16 cellular contexts compared by ENCODE assay signal in genomic region chr5:54793612-54794436, GRCh38.
DNase-seq lines count a peak whose midpoint lies in the region; ATAC-seq and TF ChIP-seq lines count a peak whose summit lies in the region.
"Had no signal": no experiment of that assay in that cellular context is flagged by ENCODE, and none has a peak within 500 bp of the region (broad histone marks: within the 10 kb centered on the region; RNA-seq: fewer than 3 reads in every experiment).

No MANE protein-coding gene starts in this region.

- peaks cover 8% of the 10 kb centered on the region for H3K27me3 Mint-ChIP-seq in activated naive CD4-positive, alpha-beta T cell treated with anti-CD3 and anti-CD28 coated beads, Interleukin-2, amount 10 ng/mL, durations not matched to agents 7 days and 5 days
- H3K27me3 Mint-ChIP-seq in activated T-cell treated with anti-CD3 and anti-CD28 coated beads, Interleukin-2, amount 50 U/mL, for 72 hours (ENCODE audit: low read depth), result peaks cover 24% of the 10 kb centered on the region

- no peaks in the 10 kb centered on the region for H3K36me3 ChIP-seq in thoracic aorta
- H3K36me3 ChIP-seq: vagina had no signal

- H3K4me1 ChIP-seq in thoracic aorta (ENCODE audit: control insufficient read depth in 1 of 2, low read depth in 2 of 2), result peaks cover 22 to 41% of the 10 kb centered on the region in 2 donors

- H3K27me3 ChIP-seq in thoracic aorta (replicated peaks; ENCODE audit: insufficient read depth), result no peaks in the 10 kb centered on the region
- H3K27me3 ChIP-seq: vagina had no signal

- H3K9me3 Mint-ChIP-seq in activated naive CD4-positive, alpha-beta T cell treated with anti-CD3 and anti-CD28 coated beads, Interleukin-2, amount 10 ng/mL, durations not matched to agents 7 days and 5 days, result peaks cover 19% of the 10 kb centered on the region
- peaks cover 0 to 6% of the 10 kb centered on the region in 2 donors for H3K9me3 Mint-ChIP-seq in activated T-cell treated with anti-CD3 and anti-CD28 coated beads, Interleukin-2, amount 50 U/mL, for 72 hours

- peaks cover 29% of the 10 kb centered on the region for H3K4me1 Mint-ChIP-seq in activated naive CD4-positive, alpha-beta T cell treated with anti-CD3 and anti-CD28 coated beads, Interleukin-2, amount 10 ng/mL, durations not matched to agents 7 days and 5 days
- peaks cover 24% of the 10 kb centered on the region for H3K4me1 Mint-ChIP-seq in activated T-cell treated with anti-CD3 and anti-CD28 coated beads, Interleukin-2, amount 50 U/mL, for 72 hours (ENCODE audit: low read depth)

- CTCF ChIA-PET in activated naive CD4-positive, alpha-beta T cell treated with anti-CD3 and anti-CD28 coated beads, Interleukin-2, amount 10 ng/mL, durations not matched to agents 7 days and 5 days (lab: Charles Lee), result interaction anchor here (1.1 to 1.6 kb wide), 4 partner anchors 9 to 276 kb away, joined by 3 to 6 read pairs (median 3); partner anchors contain the start of gene SNX18

- TF ChIP-seq CTCF in fibroblast of pulmonary artery (IDR thresholded peaks at IDR 0.05; ENCODE audit: low read length, missing control alignments) (no peak), thoracic aorta (IDR thresholded peaks at IDR 0.05) (no peak)

- H3K27ac Mint-ChIP-seq in activated naive CD4-positive, alpha-beta T cell treated with anti-CD3 and anti-CD28 coated beads, Interleukin-2, amount 10 ng/mL, durations not matched to agents 7 days and 5 days, result peak overlapping the region; percentile 72
- H3K27ac Mint-ChIP-seq in activated T-cell treated with anti-CD3 and anti-CD28 coated beads, Interleukin-2, amount 50 U/mL, for 72 hours, result peak overlapping the region; percentile 76

- ATAC-seq in activated T-cell treated with anti-CD3 and anti-CD28 coated beads, Interleukin-2, amount 50 U/mL, for 72 hours (replicated peaks in 1 of 2), result peak; percentile 76 to 82
- ATAC-seq in thoracic aorta (ENCODE audit: insufficient number of reproducible peaks, low FRiP score, low read depth), result no peak
- ATAC-seq: esophagus mucosa had no signal

- no peaks in the 10 kb centered on the region for H3K9me3 ChIP-seq in thoracic aorta
- H3K9me3 ChIP-seq: vagina had no signal

- no peak overlapping the region for H3K4me3 Mint-ChIP-seq in activated naive CD4-positive, alpha-beta T cell treated with anti-CD3 and anti-CD28 coated beads, Interleukin-2, amount 10 ng/mL, durations not matched to agents 7 days and 5 days
- H3K4me3 Mint-ChIP-seq in activated T-cell treated with anti-CD3 and anti-CD28 coated beads, Interleukin-2, amount 50 U/mL, for 72 hours, result peak overlapping the region; percentile 18 to 63

- peak overlapping the region; percentile 54 to 58 for H3K27ac ChIP-seq in thoracic aorta
- H3K27ac ChIP-seq: PC-9, vagina had no signal

- H3K4me3 ChIP-seq in fibroblast of pulmonary artery (replicated peaks; ENCODE audit: low read depth, low read length) (no peak overlapping the region), thoracic aorta (no peak overlapping the region)
- H3K4me3 ChIP-seq: PC-9, vagina had no signal

- H3K36me3 Mint-ChIP-seq in activated naive CD4-positive, alpha-beta T cell treated with anti-CD3 and anti-CD28 coated beads, Interleukin-2, amount 10 ng/mL, durations not matched to agents 7 days and 5 days, result peaks cover 13% of the 10 kb centered on the region
- H3K36me3 Mint-ChIP-seq in activated T-cell treated with anti-CD3 and anti-CD28 coated beads, Interleukin-2, amount 50 U/mL, for 72 hours (ENCODE audit: insufficient read depth in 2 of 2), result peaks cover 2 to 9% of the 10 kb centered on the region in 2 donors

- no peak for DNase-seq in activated naive CD4-positive, alpha-beta T cell treated with anti-CD3 and anti-CD28 coated beads, Interleukin-2, amount 10 ng/mL, durations not matched to agents 7 days and 5 days
- DNase-seq in activated naive CD4-positive, alpha-beta T cell (lab: John Stamatoyannopoulos, UW), result no peak
- DNase-seq in activated T-cell treated with anti-CD3 and anti-CD28 coated beads, Interleukin-2, amount 50 U/mL, for 72 hours, result peak; percentile 21 to 26
- peak; percentile 6 for DNase-seq in fibroblast of pulmonary artery (ENCODE audit: low read depth)
- DNase-seq in thoracic aorta (ENCODE audit: low spot score), result no peak
- DNase-seq in activated gamma-delta T cell (lab: John Stamatoyannopoulos, UW), result no peak
- no peak for DNase-seq in activated effector memory CD4-positive, alpha-beta T cell treated with anti-CD3 and anti-CD28 coated beads, Interleukin-2, amount 50 U/mL, for 16 hours
- DNase-seq in AML-193 (lab: John Stamatoyannopoulos, UW), result no peak
- DNase-seq: Calu3; H7; hypothalamus; NCI-H1694; PC-9; stimulated activated naive CD4-positive, alpha-beta T cell had no signal

Comparison
In these comparisons a context has a peak if more than half of its experiments do, and no peak if none do; other contexts are left out.
1. DNase-seq: peak in activated T-cell treated with anti-CD3 and anti-CD28 coated beads, Interleukin-2, amount 50 U/mL, for 72 hours (2 of 2) and fibroblast of pulmonary artery (single experiment); none in activated naive CD4-positive, alpha-beta T cell treated with anti-CD3 and anti-CD28 coated beads, Interleukin-2, amount 10 ng/mL, durations not matched to agents 7 days and 5 days (single experiment), activated naive CD4-positive, alpha-beta T cell (0 of 4), thoracic aorta (single experiment), activated gamma-delta T cell (single experiment), activated effector memory CD4-positive, alpha-beta T cell treated with anti-CD3 and anti-CD28 coated beads, Interleukin-2, amount 50 U/mL, for 16 hours (single experiment) and AML-193 (0 of 2).